22 cellular contexts compared by ENCODE assay signal in the genomic region with DNA sequence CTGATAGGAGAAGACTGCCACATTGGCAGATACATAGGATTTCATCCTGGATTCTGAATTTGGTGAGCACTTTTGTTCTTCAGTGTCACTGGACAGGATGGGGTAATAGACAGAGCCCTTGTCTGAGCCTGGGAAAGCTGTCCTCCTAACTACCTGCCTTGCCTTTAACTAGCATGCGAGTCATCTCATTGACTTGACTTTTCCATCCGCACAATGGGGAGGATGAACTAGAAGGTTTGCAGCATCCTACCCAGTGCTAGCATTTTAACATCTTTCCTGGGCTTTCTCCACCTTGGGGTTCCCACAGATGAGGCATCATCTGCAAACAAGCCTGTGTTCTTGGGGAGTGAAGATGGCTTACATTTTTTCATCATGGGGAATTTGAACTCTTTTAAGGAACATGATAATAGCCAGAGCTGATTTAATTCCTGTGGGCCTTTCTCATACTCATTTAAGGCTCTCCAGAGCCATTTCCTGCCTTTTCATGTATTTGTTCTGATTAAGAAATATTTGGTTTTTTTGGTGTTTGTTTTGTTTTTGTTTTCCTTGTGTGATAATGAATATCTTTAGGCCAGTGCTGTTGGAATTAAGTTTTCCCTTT.
DNase-seq lines count a peak whose midpoint lies in the region; ATAC-seq, FAIRE-seq and TF ChIP-seq lines count a peak whose summit lies in the region.
"Had no signal": no experiment of that assay in that cellular context is flagged by ENCODE, and none has a peak within 500 bp of the region (broad histone marks: within the 10 kb centered on the region; RNA-seq: fewer than 3 reads in every experiment).

No MANE protein-coding gene starts in this region.

- H4K20me1 ChIP-seq in HepG2 (ENCODE audit: insufficient read depth, low read length), result no peaks in the 10 kb centered on the region

- H3K9ac ChIP-seq in HepG2 (ENCODE audit: insufficient read depth, low read depth, low read length), result no peak overlapping the region
- H3K9ac ChIP-seq: SK-N-SH had no signal

- no peak overlapping the region for H3K4me3 Mint-ChIP-seq in mesothelial cell of epicardium
- no peak overlapping the region for H3K4me3 Mint-ChIP-seq in CD8-positive, alpha-beta T cell

- H3K27me3 ChIP-seq in HepG2 (ENCODE audit: control insufficient read depth in 1 of 2, insufficient read depth in 2 of 2, low read length in 2 of 2) (no peaks in the 10 kb centered on the region), right lobe of liver (no peaks in the 10 kb centered on the region), ectodermal cell (ENCODE audit: control insufficient read depth, insufficient read depth, low read length, poor library complexity, severe bottlenecking) (no peaks in the 10 kb centered on the region)
- H3K27me3 ChIP-seq in CD8-positive, alpha-beta T cell (ENCODE audit: insufficient read depth, low read length), result no peaks in the 10 kb centered on the region
- H3K27me3 ChIP-seq: adrenal gland, breast epithelium, colonic mucosa, esophagus muscularis mucosa, gastrocnemius medialis had no signal

- TF ChIP-seq POLR2A in HepG2 (IDR thresholded peaks at IDR 0.05; ENCODE audit: insufficient read depth in 1 of 2, low read depth in 2 of 2, low read length in 2 of 2), result no peak
- no peak for TF ChIP-seq POLR2A in right lobe of liver (IDR thresholded peaks at IDR 0.05)

- peaks cover 19% of the 10 kb centered on the region for H3K9me3 Mint-ChIP-seq in mesothelial cell of epicardium
- peaks cover 9% of the 10 kb centered on the region for H3K9me3 Mint-ChIP-seq in CD8-positive, alpha-beta T cell

- FAIRE-seq in HepG2 (lab: Jason Lieb, UNC) (no peak), frontal cortex (lab: Jason Lieb, UNC) (no peak)
- FAIRE-seq: GM12878 had no signal

- no peak for TF ChIP-seq CTCF in HepG2 (CRISPR knock-in tag; IDR thresholded peaks at IDR 0.05)
- TF ChIP-seq CTCF in right lobe of liver (IDR thresholded peaks at IDR 0.05), result no peak
- TF ChIP-seq CTCF in mesothelial cell of epicardium (IDR thresholded peaks at IDR 0.05; ENCODE audit: unreplicated experiment), result no peak
- TF ChIP-seq CTCF in CD8-positive, alpha-beta T cell (IDR thresholded peaks at IDR 0.05), result no peak

- in situ Hi-C loops in HepG2 (cut with HindIII; ENCODE audit: extremely low pct_ligation_motif_present, low pct_unique_long_range_greater_than_20kb), result no loop called here

- WGBS in HepG2 (ENCODE audit: low lambda C conversion rate), result 92% methylated on average over 2 of the region's 2 CpGs
- WGBS in right lobe of liver (ENCODE audit: insufficient coverage, low coverage, low lambda C conversion rate, missing lambda C conversion rate), result no CpG with 5 or more reads among the region's 2 CpGs
- 95 to 97% methylated on average over 2 of the region's 2 CpGs for WGBS in ectodermal cell, 2 experiments

- POLR2A ChIA-PET in HepG2 (lab: Yijun Ruan, JAX), result no interaction called here
- POLR2A ChIA-PET in CD8-positive, alpha-beta T cell (lab: Charles Lee), result no interaction called here

- no peak overlapping the region for H3K4me2 ChIP-seq in HepG2 (ENCODE audit: low read depth, low read length)
- H3K4me2 ChIP-seq: SK-N-SH had no signal

- CTCF ChIA-PET in HepG2 (lab: Yijun Ruan, JAX; ENCODE audit: low intra/inter-chr PET ratio, low total read pairs), result no interaction called here
- CTCF ChIA-PET in CD8-positive, alpha-beta T cell (lab: Charles Lee), result no interaction called here

- DNase-seq in HepG2 (ENCODE audit: low spot score) (no peak), right lobe of liver (no peak), mesothelial cell of epicardium (ENCODE audit: low spot score in 2 of 2, unreplicated experiment in 2 of 2) (no peak), NCI-H446 (lab: John Stamatoyannopoulos, UW) (no peak), frontal cortex (ENCODE audit: low spot score in 2 of 2) (no peak)
- DNase-seq in CD8-positive, alpha-beta T cell, result no peak
- no peak for DNase-seq in stimulated activated CD4-positive, alpha-beta T cell treated with anti-CD3 and anti-CD28 coated beads, Interleukin-1b, Interleukin-23, amount 100 ng/mL, for 48 hours
- DNase-seq: activated CD4-positive, alpha-beta T cell treated with anti-CD3 and anti-CD28 coated beads for 48 hours; activated effector memory CD4-positive, alpha-beta T cell treated with anti-CD3 and anti-CD28 coated beads, Interleukin-2, amount 50 U/mL, for 16 hours; adrenal gland; gastrocnemius medialis; H7; hypothalamus; NCI-H187 treated with DMSO at 0.1 percent for 48 hours; SK-N-SH had no signal

- H3K79me2 ChIP-seq in HepG2 (ENCODE audit: insufficient read depth, low read length), result peaks cover 26% of the 10 kb centered on the region

- H3K36me3 Mint-ChIP-seq in mesothelial cell of epicardium, result peaks cover 31% of the 10 kb centered on the region
- H3K36me3 Mint-ChIP-seq in CD8-positive, alpha-beta T cell, result peaks cover 41% of the 10 kb centered on the region

- H3K4me1 Mint-ChIP-seq in mesothelial cell of epicardium, result peaks cover 29% of the 10 kb centered on the region
- H3K4me1 Mint-ChIP-seq in CD8-positive, alpha-beta T cell (ENCODE audit: low read depth), result peaks cover 28% of the 10 kb centered on the region

- intact Hi-C loops in HepG2 (cut with micrococcal nuclease; ENCODE audit: unreplicated experiment), result no loop called here
- intact Hi-C loops in right lobe of liver (cut with DNase I), result no loop called here
- intact Hi-C loops in CD8-positive, alpha-beta T cell (cut with DNase I, micrococcal nuclease), result no loop called here

- no peak for TF ChIP-seq EP300 in HepG2 (IDR thresholded peaks at IDR 0.05; ENCODE audit: low read depth in 2 of 2, low read length in 2 of 2)
- no peak for TF ChIP-seq EP300 in HepG2 (CRISPR knock-in tag; IDR thresholded peaks at IDR 0.05; ENCODE audit: borderline replicate concordance)

- H3K4me1 ChIP-seq in HepG2 (ENCODE audit: insufficient read depth, low read length) (peaks cover 21% of the 10 kb centered on the region), right lobe of liver (no peaks in the 10 kb centered on the region), ectodermal cell (ENCODE audit: control insufficient read depth, insufficient read depth, low read length) (peaks cover 35% of the 10 kb centered on the region)
- no peaks in the 10 kb centered on the region for H3K4me1 ChIP-seq in CD8-positive, alpha-beta T cell (ENCODE audit: insufficient read depth, low read length)
- H3K4me1 ChIP-seq: adrenal gland, breast epithelium, colonic mucosa, esophagus muscularis mucosa had no signal

- no peaks in the 10 kb centered on the region for H3K27me3 Mint-ChIP-seq in mesothelial cell of epicardium (ENCODE audit: low read depth)
- no peaks in the 10 kb centered on the region for H3K27me3 Mint-ChIP-seq in CD8-positive, alpha-beta T cell (ENCODE audit: low read depth)

- no peak overlapping the region for H2AFZ ChIP-seq in HepG2 (ENCODE audit: low read length)

- ATAC-seq in HepG2 (no peak), right lobe of liver (no peak)
- no peak for ATAC-seq in CD8-positive, alpha-beta T cell
- ATAC-seq: gastrocnemius medialis, GM12878, sciatic nerve had no signal

- H3K36me3 ChIP-seq in HepG2 (replicated peaks in 1 of 2; ENCODE audit: control insufficient read depth in 1 of 2, insufficient read depth in 2 of 2, low read length in 2 of 2), result peaks cover 10 to 11% of the 10 kb centered on the region in 2 experiments
- H3K36me3 ChIP-seq in right lobe of liver, result no peaks in the 10 kb centered on the region
- H3K36me3 ChIP-seq in ectodermal cell (ENCODE audit: control insufficient read depth, insufficient read depth, low read length), result peaks cover 9% of the 10 kb centered on the region
- peaks cover 2% of the 10 kb centered on the region for H3K36me3 ChIP-seq in CD8-positive, alpha-beta T cell (ENCODE audit: insufficient read depth, low read length)
- H3K36me3 ChIP-seq: adrenal gland, breast epithelium, colonic mucosa, esophagus muscularis mucosa, gastrocnemius medialis had no signal

- no peak for TF ChIP-seq RAD21 in HepG2 (CRISPR knock-in tag; IDR thresholded peaks at IDR 0.05)

- no TSS peak for BruUV-seq in HepG2 (replicated peaks; lab: Mats Ljungman, UMichigan)

- H3K27ac ChIP-seq in HepG2 (ENCODE audit: extremely low read length, insufficient read depth, low read length), result no peak overlapping the region
- H3K27ac ChIP-seq in right lobe of liver, result no peak overlapping the region
- H3K27ac ChIP-seq in ectodermal cell (ENCODE audit: insufficient read depth, low read depth, low read length, poor library complexity, severe bottlenecking), result peak overlapping the region; percentile 30
- H3K27ac ChIP-seq in CD8-positive, alpha-beta T cell (ENCODE audit: low read depth, low read length), result no peak overlapping the region
- H3K27ac ChIP-seq: breast epithelium, colonic mucosa, esophagus muscularis mucosa, gastrocnemius medialis had no signal

- peaks cover 6% of the 10 kb centered on the region; the same call in 1 of the 2 replicates for H3K9me3 ChIP-seq in HepG2 (ENCODE audit: low read length)
- H3K9me3 ChIP-seq in right lobe of liver, result no peaks in the 10 kb centered on the region
- H3K9me3 ChIP-seq in ectodermal cell (ENCODE audit: control insufficient read depth, low read length), result no peaks in the 10 kb centered on the region
- peaks cover 4% of the 10 kb centered on the region for H3K9me3 ChIP-seq in CD8-positive, alpha-beta T cell (ENCODE audit: low read length)
- H3K9me3 ChIP-seq: colonic mucosa, gastrocnemius medialis, SK-N-SH had no signal

- no peak overlapping the region for H3K4me3 ChIP-seq in HepG2 (replicated peaks in 1 of 3; ENCODE audit: insufficient read depth in 1 of 3, low read depth in 2 of 3, low read length in 3 of 3)
- no peak overlapping the region for H3K4me3 ChIP-seq in right lobe of liver
- H3K4me3 ChIP-seq in ectodermal cell (ENCODE audit: insufficient read depth, low read depth, low read length), result no peak overlapping the region
- no peak overlapping the region for H3K4me3 ChIP-seq in CD8-positive, alpha-beta T cell (ENCODE audit: low read depth, low read length)
- H3K4me3 ChIP-seq: adrenal gland, breast epithelium, colonic mucosa, esophagus muscularis mucosa, gastrocnemius medialis, GM12878, mucosa of descending colon had no signal

- H3K27ac Mint-ChIP-seq in mesothelial cell of epicardium, result peak overlapping the region; percentile 70
- H3K27ac Mint-ChIP-seq in CD8-positive, alpha-beta T cell, result no peak overlapping the region

TF ChIP-seq in HepG2, 621 proteins besides CTCF, POLR2A, EP300 and RAD21:
- TF ChIP-seq RBAK (CRISPR knock-in tag; IDR thresholded peaks at IDR 0.05) (no peak), ZNF629 (CRISPR knock-in tag; conservative IDR thresholded peaks at IDR 0.05) (peak; percentile 73), SCMH1 (CRISPR knock-in tag; IDR thresholded peaks at IDR 0.05; ENCODE audit: borderline replicate concordance) (no peak), NCOA1 (CRISPR knock-in tag; IDR thresholded peaks at IDR 0.05) (no peak), SPEN (CRISPR knock-in tag; IDR thresholded peaks at IDR 0.05; ENCODE audit: low read depth) (no peak), MTA3 (CRISPR knock-in tag; IDR thresholded peaks at IDR 0.05) (no peak)
